In genomic region chr17:2106308-2106707, GRCh38 we compare ENCODE assay signal across 23 cellular contexts. TPM values are rescaled to one million over a fixed set of nuclear protein-coding genes. Genes with fewer than 3 reads are reported as not detected.
DNase-seq lines count a peak whose midpoint lies in the region; ATAC-seq and TF ChIP-seq lines count a peak whose summit lies in the region.
"Had no signal": no experiment of that assay in that cellular context is flagged by ENCODE, and none has a peak within 500 bp of the region (broad histone marks: within the 10 kb centered on the region; RNA-seq: fewer than 3 reads in every experiment).

No MANE protein-coding gene starts in this region.

- no peak for TF ChIP-seq POLR2A in heart left ventricle (IDR thresholded peaks at IDR 0.05)

- H3K27me3 ChIP-seq in heart left ventricle (no peaks in the 10 kb centered on the region), tibial artery (no peaks in the 10 kb centered on the region)
- H3K27me3 ChIP-seq: BE2C had no signal

- intact Hi-C loops in heart left ventricle (cut with DNase I) = loop anchor here in 3 of 10 donors (2.0 to 10.0 kb wide), 3 partner anchors 61 to 68 kb away; no protein-coding TSS in a partner anchor
- intact Hi-C loops in tibial artery (cut with DNase I; ENCODE audit: low total_unique reads) = no loop called here

- H3K36me3 Mint-ChIP-seq in nephron (ENCODE audit: low read depth) (peaks cover 11% of the 10 kb centered on the region), osteocyte (ENCODE audit: unreplicated experiment) (no peaks in the 10 kb centered on the region)

- ATAC-seq in heart left ventricle (peak; percentile 17 to 54 (median 36)), HG02642 (IDR thresholded peaks at IDR 0.05; ENCODE audit: poor library complexity, unreplicated experiment) (no peak), HG03139 (IDR thresholded peaks at IDR 0.05; ENCODE audit: unreplicated experiment) (no peak)
- ATAC-seq: effector memory CD8-positive, alpha-beta T cell; K562 had no signal

- H3K27me3 Mint-ChIP-seq in nephron (ENCODE audit: low read depth) = no peaks in the 10 kb centered on the region
- no peaks in the 10 kb centered on the region for H3K27me3 Mint-ChIP-seq in osteocyte (ENCODE audit: unreplicated experiment)
- H3K27me3 Mint-ChIP-seq: activated B cell treated with CpG ODN at 0.5 μM for 24 hours; effector memory CD8-positive, alpha-beta T cell had no signal

- H3K27ac ChIP-seq in heart left ventricle (peak overlapping the region in 10 of 12 donors; percentile 4 to 83 (median 54)), tibial artery (peak overlapping the region; percentile 61 to 65)

- no peak overlapping the region for H3K4me3 ChIP-seq in heart left ventricle
- H3K4me3 ChIP-seq in tibial artery = no peak overlapping the region
- H3K4me3 ChIP-seq: K562 had no signal

- H3K9me3 Mint-ChIP-seq in nephron = no peaks in the 10 kb centered on the region
- no peaks in the 10 kb centered on the region for H3K9me3 Mint-ChIP-seq in osteocyte (ENCODE audit: unreplicated experiment)
- H3K9me3 Mint-ChIP-seq: activated B cell treated with CpG ODN at 0.5 μM for 24 hours; activated T-helper 1 cell treated with anti-CD3 and anti-CD28 coated beads, Interleukin-12 subunit alpha, Interleukin-12 subunit beta, Interleukin-2, Interleukin-4 antibody, amounts not matched to agents 30 ng/mL and 10 ng/mL and 1 ng/mL, durations not matched to agents 14 hours and 24 hours and 36 hours; effector memory CD8-positive, alpha-beta T cell had no signal

- peaks cover 0 to 47% (median 32%) of the 10 kb centered on the region in 12 donors for H3K4me1 ChIP-seq in heart left ventricle
- H3K4me1 ChIP-seq in tibial artery = peaks cover 0 to 30% (median 20%) of the 10 kb centered on the region in 4 donors
- H3K4me1 ChIP-seq: BE2C had no signal

- H3K4me3 Mint-ChIP-seq in nephron (no peak overlapping the region), osteocyte (ENCODE audit: unreplicated experiment) (no peak overlapping the region)
- H3K4me3 Mint-ChIP-seq: activated B cell treated with CpG ODN at 0.5 μM for 24 hours; activated T-helper 1 cell treated with anti-CD3 and anti-CD28 coated beads, Interleukin-12 subunit alpha, Interleukin-12 subunit beta, Interleukin-2, Interleukin-4 antibody, amounts not matched to agents 30 ng/mL and 10 ng/mL and 1 ng/mL, durations not matched to agents 14 hours and 24 hours and 36 hours; effector memory CD8-positive, alpha-beta T cell had no signal

- H3K9me3 ChIP-seq in heart left ventricle = no peaks in the 10 kb centered on the region
- no peaks in the 10 kb centered on the region for H3K9me3 ChIP-seq in tibial artery
- H3K9me3 ChIP-seq: BE2C had no signal

- peaks cover 53% of the 10 kb centered on the region for H3K4me1 Mint-ChIP-seq in nephron
- peaks cover 8% of the 10 kb centered on the region for H3K4me1 Mint-ChIP-seq in osteocyte (ENCODE audit: unreplicated experiment)

- WGBS in heart left ventricle, 4 donors = 11 to 20% (median 15%) methylated on average over 4 of the region's 4 CpGs

- H3K36me3 ChIP-seq in heart left ventricle (peaks cover 0 to 3% (median 0%) of the 10 kb centered on the region in 9 donors), tibial artery (no peaks in the 10 kb centered on the region)
- H3K36me3 ChIP-seq: BE2C had no signal

- no peak for TF ChIP-seq CTCF in heart left ventricle (IDR thresholded peaks at IDR 0.05)
- TF ChIP-seq CTCF in nephron (IDR thresholded peaks at IDR 0.05; ENCODE audit: unreplicated experiment in 3 of 3) = no peak
- TF ChIP-seq CTCF in tibial artery (IDR thresholded peaks at IDR 0.05) = no peak
- no peak for TF ChIP-seq CTCF in osteocyte (IDR thresholded peaks at IDR 0.05)

- peak; percentile 6 for DNase-seq in activated effector memory CD4-positive, alpha-beta T cell treated with anti-CD3 and anti-CD28 coated beads, Interleukin-2, amount 50 U/mL, for 16 hours
- no peak for DNase-seq in activated effector memory CD4-positive, alpha-beta T cell treated with Interleukin-2 at 50 U/mL for 16 hours
- DNase-seq in heart left ventricle (no peak), tibial artery (no peak), osteocyte (ENCODE audit: extremely low spot score, unreplicated experiment) (no peak)
- DNase-seq: 8988T; activated B cell treated with CpG ODN at 0.5 μM for 24 hours; activated CD8-positive, alpha-beta memory T cell treated with anti-CD3 and anti-CD28 coated beads for 24 hours; amniotic stem cell; BE2C; cerebellar nuclear complex; effector memory CD8-positive, alpha-beta T cell; NCI-H2107; NCI-H69; OCI-M1; SIG-M5; stimulated activated CD4-positive, alpha-beta T cell treated with anti-CD3 and anti-CD28 coated beads, Interleukin-4, amount 100 ng/mL, for 1 hour; T-helper 2 cell had no signal

- peak overlapping the region; percentile 63 to 84 (median 64) for H3K27ac Mint-ChIP-seq in nephron
- H3K27ac Mint-ChIP-seq in osteocyte (ENCODE audit: unreplicated experiment) = no peak overlapping the region
- H3K27ac Mint-ChIP-seq: activated B cell treated with CpG ODN at 0.5 μM for 24 hours; activated T-helper 1 cell treated with anti-CD3 and anti-CD28 coated beads, Interleukin-12 subunit alpha, Interleukin-12 subunit beta, Interleukin-2, Interleukin-4 antibody, amounts not matched to agents 30 ng/mL and 10 ng/mL and 1 ng/mL, durations not matched to agents 14 hours and 24 hours and 36 hours had no signal

RNA-seq across cellular contexts. Expression of gene HIC1, which starts 51.4 kb away (rescaled TPM):
- 10 to 100 TPM in 7 of 9 donors, 1 to 10 TPM in 2; 8.9 to 29.6 (median 16.7) TPM for total RNA-seq in heart left ventricle
- polyA plus RNA-seq in heart left ventricle = 10 to 100 TPM in 1 of 2 donors, 1 to 10 TPM in 1; 8.3 to 11.7 TPM
- 3.3 and 3.7 TPM in 2 replicates for total RNA-seq in osteocyte

Comparison
In these comparisons a context has a peak if more than half of its experiments do, and no peak if none do; other contexts are left out.
1. ATAC-seq: peak in heart left ventricle (4 of 4); none in HG02642 (single experiment) and HG03139 (single experiment).